In the genomic region with DNA sequence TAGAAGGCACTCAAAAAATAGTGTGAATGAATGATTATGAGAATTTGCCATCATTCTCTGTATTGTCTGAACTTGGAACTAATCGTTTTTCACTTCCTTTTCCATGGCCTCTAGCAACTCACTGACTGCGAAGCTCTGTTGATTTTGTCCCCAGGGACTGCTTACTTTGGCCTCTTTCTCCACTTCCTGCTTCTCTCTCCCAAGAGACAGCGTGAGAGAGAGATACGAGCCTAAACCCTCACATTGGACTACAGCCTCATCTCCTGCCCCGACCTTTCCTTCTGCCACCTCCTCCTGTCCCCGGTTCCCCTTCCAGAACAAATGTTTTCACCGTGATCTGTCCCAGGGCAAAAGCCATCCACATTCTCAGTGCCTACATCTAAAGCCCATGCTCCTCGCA, we compare ENCODE assay signal across 8 cellular contexts.
A peak's percentile ranks its signal among the peaks of the same experiment; 100 is the strongest.
DNase-seq lines count a peak whose midpoint lies in the region; ATAC-seq and TF ChIP-seq lines count a peak whose summit lies in the region.

No MANE protein-coding gene starts in this region.

- H3K36me3 Mint-ChIP-seq in activated T-cell treated with anti-CD3 and anti-CD28 coated beads, Interleukin-2, amount 50 U/mL, for 72 hours (ENCODE audit: insufficient read depth in 2 of 2): no peaks in the 10 kb centered on the region

- DNase-seq in SKM-1 (lab: John Stamatoyannopoulos, UW; ENCODE audit: unreplicated experiment) (peak; percentile 41), NCI-H226 (no peak)
- no peak for DNase-seq in stimulated activated naive CD8-positive, alpha-beta T cell treated with anti-CD3 and anti-CD28 coated beads, Interleukin-15, amount 100 ng/mL, for 72 hours
- no peak for DNase-seq in activated CD4-positive, alpha-beta T cell treated with anti-CD3 and anti-CD28 coated beads for 4 hours
- no peak for DNase-seq in activated T-cell treated with anti-CD3 and anti-CD28 coated beads, Interleukin-2, amount 50 U/mL, for 72 hours

- H3K9me3 Mint-ChIP-seq in stimulated activated naive CD8-positive, alpha-beta T cell treated with anti-CD3 and anti-CD28 coated beads, Interleukin-15, amount 100 ng/mL, for 72 hours: no peaks in the 10 kb centered on the region
- H3K9me3 Mint-ChIP-seq in activated T-cell treated with anti-CD3 and anti-CD28 coated beads, Interleukin-2, amount 50 U/mL, for 72 hours: no peaks in the 10 kb centered on the region

- H3K4me1 ChIP-seq in parathyroid adenoma: peaks cover 3% of the 10 kb centered on the region

- H3K27ac Mint-ChIP-seq in stimulated activated naive CD8-positive, alpha-beta T cell treated with anti-CD3 and anti-CD28 coated beads, Interleukin-15, amount 100 ng/mL, for 72 hours: no peak overlapping the region
- no peak overlapping the region for H3K27ac Mint-ChIP-seq in activated T-cell treated with anti-CD3 and anti-CD28 coated beads, Interleukin-2, amount 50 U/mL, for 72 hours

- no peaks in the 10 kb centered on the region for H3K36me3 ChIP-seq in parathyroid adenoma (ENCODE audit: control insufficient read depth, insufficient read depth, low read length)

- ATAC-seq in GM18907 (IDR thresholded peaks at IDR 0.05; ENCODE audit: unreplicated experiment) (peak; percentile 96), HG02852 (IDR thresholded peaks at IDR 0.05; ENCODE audit: unreplicated experiment) (peak; percentile 77)
- ATAC-seq in stimulated activated naive CD8-positive, alpha-beta T cell treated with anti-CD3 and anti-CD28 coated beads, Interleukin-15, amount 100 ng/mL, for 72 hours: no peak
- ATAC-seq in activated T-cell treated with anti-CD3 and anti-CD28 coated beads, Interleukin-2, amount 50 U/mL, for 72 hours (replicated peaks in 1 of 2): no peak

- no peaks in the 10 kb centered on the region for H3K27me3 ChIP-seq in parathyroid adenoma (ENCODE audit: control insufficient read depth, insufficient read depth, low read length)

- no peak overlapping the region for H3K4me2 ChIP-seq in parathyroid adenoma (ENCODE audit: low read length)

- H3K79me2 ChIP-seq in parathyroid adenoma: peaks cover 17% of the 10 kb centered on the region

- no peak overlapping the region for H2AFZ ChIP-seq in parathyroid adenoma

- H3K4me3 ChIP-seq in parathyroid adenoma (ENCODE audit: low read depth, low read length): no peak overlapping the region

- no peak for TF ChIP-seq CTCF in parathyroid adenoma (IDR thresholded peaks at IDR 0.05)

- H3K9ac ChIP-seq in parathyroid adenoma: no peak overlapping the region

- H3K27me3 Mint-ChIP-seq in stimulated activated naive CD8-positive, alpha-beta T cell treated with anti-CD3 and anti-CD28 coated beads, Interleukin-15, amount 100 ng/mL, for 72 hours: peaks cover 37% of the 10 kb centered on the region
- peaks cover 26% of the 10 kb centered on the region for H3K27me3 Mint-ChIP-seq in activated T-cell treated with anti-CD3 and anti-CD28 coated beads, Interleukin-2, amount 50 U/mL, for 72 hours (ENCODE audit: low read depth)

- no peak overlapping the region for H3K4me3 Mint-ChIP-seq in stimulated activated naive CD8-positive, alpha-beta T cell treated with anti-CD3 and anti-CD28 coated beads, Interleukin-15, amount 100 ng/mL, for 72 hours
- no peak overlapping the region for H3K4me3 Mint-ChIP-seq in activated T-cell treated with anti-CD3 and anti-CD28 coated beads, Interleukin-2, amount 50 U/mL, for 72 hours

- H3K9me3 ChIP-seq in parathyroid adenoma (ENCODE audit: control insufficient read depth, low read length): no peaks in the 10 kb centered on the region

- peaks cover 6% of the 10 kb centered on the region for H3K4me1 Mint-ChIP-seq in stimulated activated naive CD8-positive, alpha-beta T cell treated with anti-CD3 and anti-CD28 coated beads, Interleukin-15, amount 100 ng/mL, for 72 hours
- peaks cover 10% of the 10 kb centered on the region for H3K4me1 Mint-ChIP-seq in activated T-cell treated with anti-CD3 and anti-CD28 coated beads, Interleukin-2, amount 50 U/mL, for 72 hours (ENCODE audit: low read depth)

- H3K27ac ChIP-seq in parathyroid adenoma: peak overlapping the region; percentile 3

Comparison
In these comparisons a context has a peak if more than half of its experiments do, and no peak if none do; other contexts are left out.
1. ATAC-seq: peak in GM18907 (single experiment) and HG02852 (single experiment); none in stimulated activated naive CD8-positive, alpha-beta T cell treated with anti-CD3 and anti-CD28 coated beads, Interleukin-15, amount 100 ng/mL, for 72 hours (single experiment) and activated T-cell treated with anti-CD3 and anti-CD28 coated beads, Interleukin-2, amount 50 U/mL, for 72 hours (0 of 2).